8 cellular contexts compared by ENCODE assay signal in the genomic region with DNA sequence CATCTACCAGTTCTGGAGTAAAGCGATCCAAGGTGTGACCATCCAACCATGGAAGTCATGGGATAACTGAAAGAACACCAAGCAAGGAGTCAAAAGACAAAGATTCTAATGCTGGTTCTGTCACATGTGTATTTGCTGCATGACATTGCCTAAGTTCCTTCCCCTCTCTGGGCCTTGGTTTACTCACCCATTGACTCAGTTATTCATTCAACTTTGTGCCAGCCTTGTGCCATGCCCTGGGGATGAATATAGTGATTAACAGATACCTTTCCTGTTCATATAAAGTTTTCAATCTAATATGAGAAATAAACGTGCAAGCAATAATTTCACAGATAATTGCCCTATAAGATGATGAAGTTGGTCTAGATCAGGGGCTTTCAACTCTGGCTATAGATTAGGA. TPM values are rescaled to one million over a fixed set of nuclear protein-coding genes. Genes with fewer than 3 reads are reported as not detected.
"Had no signal": no experiment of that assay in that cellular context is flagged by ENCODE, and none has a peak within 500 bp of the region (broad histone marks: within the 10 kb centered on the region; RNA-seq: fewer than 3 reads in every experiment).

No MANE protein-coding gene starts in this region.

- DNase-seq: H9, HCEC 1CT, KBM-7 had no signal

- H3K4me3 Mint-ChIP-seq: GM23338, H9, IgD-negative memory B cell had no signal

- H3K36me3 Mint-ChIP-seq: IgD-negative memory B cell had no signal

- H2AFZ ChIP-seq: GM23338 had no signal

- H3K4me2 ChIP-seq: GM23338 had no signal

- H3K9me3 Mint-ChIP-seq: GM23338, H9, IgD-negative memory B cell had no signal

- H3K4me1 Mint-ChIP-seq: IgD-negative memory B cell had no signal

- H3K27ac Mint-ChIP-seq: GM23338, H9, IgD-negative memory B cell had no signal

- H3K4me3 ChIP-seq: GM23338 had no signal

- H3K27ac ChIP-seq: HL-60 had no signal

RNA-seq across cellular contexts. Expression of gene CAMK1G, which starts 33.0 kb away (rescaled TPM):
- total RNA-seq: HepG2, HT1080 had no signal
- polyA plus RNA-seq: HepG2, IgD-negative memory B cell had no signal
